Comparison of ENCODE assay signal across 15 cellular contexts in genomic region chr19:38417146-38417543, GRCh38. TPM values are rescaled to one million over a fixed set of nuclear protein-coding genes. Genes with fewer than 3 reads are reported as not detected.
A peak's percentile ranks its signal among the peaks of the same experiment; 100 is the strongest.
DNase-seq lines count a peak whose midpoint lies in the region; ATAC-seq and TF ChIP-seq lines count a peak whose summit lies in the region.
"Had no signal": no experiment of that assay in that cellular context is flagged by ENCODE, and none has a peak within 500 bp of the region (broad histone marks: within the 10 kb centered on the region; RNA-seq: fewer than 3 reads in every experiment).

No MANE protein-coding gene starts in this region.

- H3K79me2 ChIP-seq in PC-3 (ENCODE audit: low read length), result no peaks in the 10 kb centered on the region

- intact Hi-C loops in activated CD4-positive, alpha-beta T cell treated with anti-CD3 and anti-CD28 coated beads for 36 hours (cut with DNase I, micrococcal nuclease), result loop anchor here in 1 of 2 experiments (5.0 kb wide), 1 partner anchor 200 kb away; the partner anchor contains the start of genes EIF3K and MAP4K1
- intact Hi-C loops in PC-3 (cut with micrococcal nuclease) (no loop called here), ovary (cut with DNase I) (no loop called here), colonic mucosa (cut with DNase I) (no loop called here)

- H3K9me2 ChIP-seq in PC-3 (replicated peaks; ENCODE audit: low read length), result no peaks in the 10 kb centered on the region

- no peak for ATAC-seq in activated CD4-positive, alpha-beta T cell treated with anti-CD3 and anti-CD28 coated beads for 36 hours
- no peak for ATAC-seq in PC-3

- no peak for TF ChIP-seq EP300 in ovary (IDR thresholded peaks at IDR 0.05)

- H3K27me3 ChIP-seq in PC-3 (ENCODE audit: low read length) (no peaks in the 10 kb centered on the region), ectodermal cell (ENCODE audit: control insufficient read depth, insufficient read depth, low read length, poor library complexity, severe bottlenecking) (peaks cover 12% of the 10 kb centered on the region), ovary (no peaks in the 10 kb centered on the region), colonic mucosa (no peaks in the 10 kb centered on the region)

- H3K36me3 ChIP-seq in PC-3 (ENCODE audit: low read depth, low read length) (no peaks in the 10 kb centered on the region), ectodermal cell (ENCODE audit: control insufficient read depth, insufficient read depth, low read length) (no peaks in the 10 kb centered on the region), ovary (no peaks in the 10 kb centered on the region), colonic mucosa (no peaks in the 10 kb centered on the region)
- H3K36me3 ChIP-seq: SJSA1 had no signal

- no peaks in the 10 kb centered on the region for H3K27me3 Mint-ChIP-seq in activated CD4-positive, alpha-beta T cell treated with anti-CD3 and anti-CD28 coated beads for 36 hours
- H3K27me3 Mint-ChIP-seq in osteocyte (ENCODE audit: unreplicated experiment), result peaks cover 25% of the 10 kb centered on the region

- peak overlapping the region; percentile 23 for H3K27ac Mint-ChIP-seq in activated CD4-positive, alpha-beta T cell treated with anti-CD3 and anti-CD28 coated beads for 36 hours
- no peak overlapping the region for H3K27ac Mint-ChIP-seq in osteocyte (ENCODE audit: unreplicated experiment)

- DNase-seq in activated CD4-positive, alpha-beta T cell treated with anti-CD3 and anti-CD28 coated beads for 36 hours, result no peak
- DNase-seq in activated CD4-positive, alpha-beta T cell treated with anti-CD3 and anti-CD28 coated beads, Interleukin-2, amount 50 U/mL, for 4 hours, result no peak
- DNase-seq in PC-3 (no peak), osteocyte (ENCODE audit: extremely low spot score, unreplicated experiment) (no peak), ovary (no peak), colonic mucosa (no peak), HK-2 (ENCODE audit: unreplicated experiment) (no peak)
- DNase-seq: dermis blood vessel endothelial cell, DND-41, foreskin melanocyte had no signal

- H3K9me3 ChIP-seq in PC-3 (ENCODE audit: low read length) (no peaks in the 10 kb centered on the region), ectodermal cell (ENCODE audit: control insufficient read depth, low read length) (no peaks in the 10 kb centered on the region), ovary (no peaks in the 10 kb centered on the region), colonic mucosa (no peaks in the 10 kb centered on the region)
- H3K9me3 ChIP-seq: SJSA1 had no signal

- H3K4me2 ChIP-seq in PC-3 (ENCODE audit: low read length), result peak overlapping the region; percentile 82; the same call in 1 of the 2 replicates

- H3K4me3 ChIP-seq in PC-3 (ENCODE audit: low read length) (no peak overlapping the region), ectodermal cell (ENCODE audit: insufficient read depth, low read depth, low read length) (peak overlapping the region; percentile 44), ovary (no peak overlapping the region), colonic mucosa (no peak overlapping the region)
- H3K4me3 ChIP-seq: SJSA1 had no signal

- H2AFZ ChIP-seq in PC-3 (ENCODE audit: low read length), result no peak overlapping the region
- H2AFZ ChIP-seq: GM23248 had no signal

- 90 to 91% methylated on average over 8 of the region's 8 CpGs for whole genome bisulfite sequencing in ectodermal cell, 2 experiments
- WGBS in ovary, 3 donors, result 73 to 76% (median 75%) methylated on average over 8 of the region's 8 CpGs

- no TSS peak for BruUV-seq in PC-3 (replicated peaks; lab: Mats Ljungman, UMichigan)

- no peaks in the 10 kb centered on the region for H3K9me3 Mint-ChIP-seq in activated CD4-positive, alpha-beta T cell treated with anti-CD3 and anti-CD28 coated beads for 36 hours (ENCODE audit: low read depth)
- H3K9me3 Mint-ChIP-seq in osteocyte (ENCODE audit: unreplicated experiment), result no peaks in the 10 kb centered on the region

- POLR2A ChIA-PET in activated CD4-positive, alpha-beta T cell treated with anti-CD3 and anti-CD28 coated beads for 36 hours (lab: Charles Lee), result interaction anchor here (0.6 kb wide), 1 partner anchor 9 kb away, joined by 3 read pairs; no protein-coding TSS in a partner anchor
- POLR2A ChIA-PET in PC-3 (lab: Charles Lee; ENCODE audit: unreplicated experiment), result no interaction called here

- H3F3A ChIP-seq in PC-3 (ENCODE audit: low read length, unreplicated experiment), result no peaks in the 10 kb centered on the region

- TF ChIP-seq CTCF in PC-3 (conservative IDR thresholded peaks at IDR 0.05; ENCODE audit: low read depth, low read length) (no peak), osteocyte (IDR thresholded peaks at IDR 0.05) (no peak), ovary (IDR thresholded peaks at IDR 0.05) (no peak), colonic mucosa (IDR thresholded peaks at IDR 0.05) (no peak)

- H3K27ac ChIP-seq in PC-3 (ENCODE audit: low read length), result no peak overlapping the region
- H3K27ac ChIP-seq in ectodermal cell (ENCODE audit: insufficient read depth, low read depth, low read length, poor library complexity, severe bottlenecking), result no peak overlapping the region
- no peak overlapping the region for H3K27ac ChIP-seq in ovary
- H3K27ac ChIP-seq in colonic mucosa, result no peak overlapping the region
- H3K27ac ChIP-seq: GM23248, SJSA1 had no signal

- no peaks in the 10 kb centered on the region for H3K36me3 Mint-ChIP-seq in activated CD4-positive, alpha-beta T cell treated with anti-CD3 and anti-CD28 coated beads for 36 hours (ENCODE audit: low read depth)
- no peaks in the 10 kb centered on the region for H3K36me3 Mint-ChIP-seq in osteocyte (ENCODE audit: unreplicated experiment)

- CTCF ChIA-PET in activated CD4-positive, alpha-beta T cell treated with anti-CD3 and anti-CD28 coated beads for 36 hours (lab: Charles Lee), result interaction anchor here (1.9 kb wide), 1 partner anchor 14 kb away, joined by 7 read pairs; the partner anchor contains the start of gene FAM98C
- CTCF ChIA-PET in PC-3 (lab: Charles Lee), result no interaction called here

- TF ChIP-seq POLR2A in ovary (IDR thresholded peaks at IDR 0.05), result no peak

- H3K4me1 ChIP-seq in PC-3 (ENCODE audit: insufficient read depth, low read length) (peaks cover 5% of the 10 kb centered on the region; the same call in 1 of the 2 replicates), ectodermal cell (ENCODE audit: control insufficient read depth, insufficient read depth, low read length) (peaks cover 5% of the 10 kb centered on the region), ovary (ENCODE audit: insufficient read depth) (peaks cover 3% of the 10 kb centered on the region), colonic mucosa (no peaks in the 10 kb centered on the region)
- H3K4me1 ChIP-seq: SJSA1 had no signal

- peaks cover 26% of the 10 kb centered on the region for H3K4me1 Mint-ChIP-seq in activated CD4-positive, alpha-beta T cell treated with anti-CD3 and anti-CD28 coated beads for 36 hours
- H3K4me1 Mint-ChIP-seq in osteocyte (ENCODE audit: unreplicated experiment), result peaks cover 10% of the 10 kb centered on the region

- no peaks in the 10 kb centered on the region for H4K20me1 ChIP-seq in PC-3 (ENCODE audit: low read length)

- H3K9ac ChIP-seq in PC-3 (ENCODE audit: low read length), result no peak overlapping the region
- H3K9ac ChIP-seq in colonic mucosa (ENCODE audit: low read depth in 2 of 2, low read length in 2 of 2), result no peak overlapping the region
- H3K9ac ChIP-seq: GM23248 had no signal

- H3K4me3 Mint-ChIP-seq in activated CD4-positive, alpha-beta T cell treated with anti-CD3 and anti-CD28 coated beads for 36 hours, result peak overlapping the region; percentile 75
- H3K4me3 Mint-ChIP-seq in osteocyte (ENCODE audit: unreplicated experiment), result peak overlapping the region; percentile 56

RNA-seq across cellular contexts. Expression of gene RASGRP4, which starts 8.9 kb away (rescaled TPM):
- total RNA-seq in activated CD4-positive, alpha-beta T cell treated with anti-CD3 and anti-CD28 coated beads for 36 hours, result 1 to 10 TPM; 5.6 to 5.9 TPM
- total RNA-seq in PC-3 (2014; rRNA removed) (not detected in 2 replicates), osteocyte (not detected in 2 replicates), ovary (1 to 10 TPM in 3 of 7 donors, under 1 TPM in 4; 0.45 to 1.8 (median 0.84) TPM), colonic mucosa (under 1 TPM; 0.84 to 0.90 TPM)
- 0.17 TPM for polyA plus RNA-seq in ectodermal cell (2013, experiment 1 of 4)
- 0.41 TPM for polyA plus RNA-seq in ectodermal cell (2013, experiment 2 of 4)
- 0.43 TPM for polyA plus RNA-seq in ectodermal cell (2013, experiment 3 of 4)
- 0.24 TPM for polyA plus RNA-seq in ectodermal cell (2013, experiment 4 of 4)
- polyA plus RNA-seq in ovary, result 1 to 10 TPM in 1 of 2 donors, under 1 TPM in 1; 0.58 to 2.5 TPM
- total RNA-seq: A172, dermis blood vessel endothelial cell, GM23248, SJSA1 had no signal
- polyA plus RNA-seq: GM23248, neural cell had no signal

RNA-seq across cellular contexts. Expression of gene FAM98C, which starts 14.3 kb away (rescaled TPM):
- total RNA-seq in activated CD4-positive, alpha-beta T cell treated with anti-CD3 and anti-CD28 coated beads for 36 hours, result 10 to 100 TPM; 19.6 to 24.8 TPM
- total RNA-seq in PC-3 (2014; rRNA removed) (23.5 and 53.6 TPM in 2 replicates), osteocyte (19.4 and 22.7 TPM in 2 replicates), ovary (10 to 100 TPM; 16.5 to 23.7 (median 20.9) TPM), colonic mucosa (10 to 100 TPM; 31.4 to 35.4 TPM)
- 7.6 TPM for polyA plus RNA-seq in ectodermal cell (2013, experiment 1 of 4)
- polyA plus RNA-seq in ectodermal cell (2013, experiment 2 of 4), result 6.6 TPM
- polyA plus RNA-seq in ectodermal cell (2013, experiment 3 of 4), result 8.9 TPM
- 9.8 TPM for polyA plus RNA-seq in ectodermal cell (2013, experiment 4 of 4)
- 10 to 100 TPM in 1 of 2 donors, 1 to 10 TPM in 1; 7.8 to 18.8 TPM for polyA plus RNA-seq in ovary

RNA-seq across cellular contexts. Expression of gene RYR1, which starts 16.3 kb away (rescaled TPM):
- total RNA-seq in activated CD4-positive, alpha-beta T cell treated with anti-CD3 and anti-CD28 coated beads for 36 hours, result 1 to 10 TPM; 2.0 to 3.1 TPM
- total RNA-seq in PC-3 (2014; rRNA removed) (not detected in 2 replicates), osteocyte (0.03 and 0.50 TPM in 2 replicates), ovary (1 to 10 TPM in 3 of 7 donors, under 1 TPM in 4; 0.57 to 2.6 (median 0.88) TPM), colonic mucosa (under 1 TPM; 0.64 to 0.89 TPM)
- polyA plus RNA-seq in ectodermal cell (2013, experiment 1 of 4), result 3.4 TPM
- polyA plus RNA-seq in ectodermal cell (2013, experiment 2 of 4), result 3.5 TPM
- 1.7 TPM for polyA plus RNA-seq in ectodermal cell (2013, experiment 3 of 4)
- polyA plus RNA-seq in ectodermal cell (2013, experiment 4 of 4), result 4.2 TPM
- 1 to 10 TPM; 1.5 to 1.6 TPM for polyA plus RNA-seq in ovary
- total RNA-seq: A172, SJSA1 had no signal
- polyA plus RNA-seq: GM23248 had no signal

RNA-seq across cellular contexts. Expression of gene SPRED3, which starts 28.6 kb away (rescaled TPM):
- total RNA-seq in activated CD4-positive, alpha-beta T cell treated with anti-CD3 and anti-CD28 coated beads for 36 hours, result 1 to 10 TPM; 3.0 to 4.5 TPM
- total RNA-seq in PC-3 (2014; rRNA removed), result 3.1 and 4.1 TPM in 2 replicates
- 2.3 TPM for polyA plus RNA-seq in ectodermal cell (2013, experiment 1 of 4)
- 2.3 TPM for polyA plus RNA-seq in ectodermal cell (2013, experiment 2 of 4)
- polyA plus RNA-seq in ectodermal cell (2013, experiment 3 of 4), result 1.2 TPM
- 2.1 TPM for polyA plus RNA-seq in ectodermal cell (2013, experiment 4 of 4)
- total RNA-seq in osteocyte, result 5.9 and 6.0 TPM in 2 replicates
- total RNA-seq in ovary, result 1 to 10 TPM in 4 of 7 donors, under 1 TPM in 3; 0.24 to 2.1 (median 1.0) TPM
- polyA plus RNA-seq in ovary, result under 1 TPM; 0.29 to 0.60 TPM
- under 1 TPM; 0.61 to 0.99 TPM for total RNA-seq in colonic mucosa

RNA-seq across cellular contexts. Expression of gene GGN, which starts 29.3 kb away (rescaled TPM):
- total RNA-seq in activated CD4-positive, alpha-beta T cell treated with anti-CD3 and anti-CD28 coated beads for 36 hours, result under 1 TPM; 0.30 to 0.51 TPM
- total RNA-seq in PC-3 (2014; rRNA removed) (0.29 and 0.73 TPM in 2 replicates), osteocyte (2.1 and 2.3 TPM in 2 replicates), ovary (under 1 TPM in 5 of 7 donors, not detected in 2; 0.24 to 0.75 (median 0.69) TPM), colonic mucosa (under 1 TPM; 0.37 to 0.45 TPM)
- polyA plus RNA-seq in ectodermal cell (2013, experiment 1 of 4), result 2.6 TPM
- polyA plus RNA-seq in ectodermal cell (2013, experiment 2 of 4), result 0.87 TPM
- 1.3 TPM for polyA plus RNA-seq in ectodermal cell (2013, experiment 3 of 4)
- 1.9 TPM for polyA plus RNA-seq in ectodermal cell (2013, experiment 4 of 4)
- polyA plus RNA-seq in ovary, result under 1 TPM in 1 of 2 donors, not detected in 1; 0.28 TPM
